Comparison of ENCODE assay signal across 8 cellular contexts in genomic region chr6:10837997-10838793, GRCh38. TPM values are rescaled to one million over a fixed set of nuclear protein-coding genes. Genes with fewer than 3 reads are reported as not detected.
A peak's percentile ranks its signal among the peaks of the same experiment; 100 is the strongest.
DNase-seq lines count a peak whose midpoint lies in the region; ATAC-seq lines count a peak whose summit lies in the region.

Gene MAK (minus strand): TSS chr6:10838539. CDS start chr6:10830648, 7,891 bp downstream.

- peaks cover 14% of the 10 kb centered on the region for H3K27me3 ChIP-seq in muscle layer of duodenum (ENCODE audit: low read depth, low read length)

- H3K27ac ChIP-seq in muscle layer of duodenum (ENCODE audit: low read length) = peak within 1 kb of the TSS; percentile 1

- no peaks in the 10 kb centered on the region for H3K36me3 ChIP-seq in muscle layer of duodenum (ENCODE audit: control insufficient read depth in 1 of 2, insufficient read depth in 2 of 2, low read length in 2 of 2)

- H3K4me3 ChIP-seq in muscle layer of duodenum (ENCODE audit: low read depth in 1 of 2, low read length in 2 of 2) = peak within 1 kb of the TSS; percentile 78 to 79

- H3K9me3 ChIP-seq in muscle layer of duodenum (ENCODE audit: control insufficient read depth in 1 of 2, low read length in 2 of 2) = no peaks in the 10 kb centered on the region

- H3K4me1 ChIP-seq in muscle layer of duodenum (ENCODE audit: control insufficient read depth in 1 of 2, insufficient read depth in 2 of 2, low read length in 2 of 2) = peaks cover 0 to 20% of the 10 kb centered on the region in 2 donors

- peak; percentile 57 for DNase-seq in DMS 273 treated with DMSO at 0.1 percent for 48 hours (lab: John Stamatoyannopoulos, UW)
- DNase-seq in HuH-7 (ENCODE audit: low spot score) = peak; percentile 77
- DNase-seq in OCI-M1 (lab: John Stamatoyannopoulos, UW) = peak; percentile 96
- DNase-seq in activated T-cell treated with anti-CD3 and anti-CD28 coated beads, Interleukin-2, amount 50 U/mL, for 1 hour = peak; percentile 89
- peak; percentile 64 for DNase-seq in stimulated activated CD8-positive, alpha-beta memory T cell treated with anti-CD3 and anti-CD28 coated beads, Interleukin-7, amount 100 ng/mL, for 1 hour (ENCODE audit: low read depth in 2 of 2)

- ATAC-seq in GM21528 (IDR thresholded peaks at IDR 0.05; ENCODE audit: low FRiP score, unreplicated experiment) (peak; percentile 82), esophagus mucosa (peak; percentile 95)

RNA-seq across cellular contexts. Expression of gene MAK, which starts in this region (rescaled TPM):
- total RNA-seq in esophagus mucosa = not detected

Comparison
In these comparisons a context has a peak if more than half of its experiments do, and no peak if none do; other contexts are left out.
1. Peak in every context shown above with its lines: DNase-seq, ATAC-seq, H3K4me3 ChIP-seq and H3K27ac ChIP-seq.
2. Peak in ATAC-seq in esophagus mucosa; RNA of the gene not detected or under 1 TPM.